ENCODE assay signal across 29 cellular contexts in genomic region chr9:135265931-135266330, GRCh38.
"Had no signal": no experiment of that assay in that cellular context is flagged by ENCODE, and none has a peak within 500 bp of the region (broad histone marks: within the 10 kb centered on the region; RNA-seq: fewer than 3 reads in every experiment).

No MANE protein-coding gene starts in this region.

- H3K27ac ChIP-seq: cardiac muscle cell, coronary artery, dorsolateral prefrontal cortex, esophagus muscularis mucosa, gastroesophageal sphincter, heart right ventricle had no signal

- FAIRE-seq: astrocyte had no signal

- H3K4me3 ChIP-seq: cardiac muscle cell, coronary artery, dorsolateral prefrontal cortex, esophagus muscularis mucosa, gastroesophageal sphincter, heart right ventricle had no signal

- H3K36me3 ChIP-seq: cardiac muscle cell, esophagus muscularis mucosa, gastroesophageal sphincter, heart right ventricle had no signal

- DNase-seq: activated CD4-positive, alpha-beta memory T cell treated with anti-CD3 and anti-CD28 coated beads, Interleukin-2, amount 10 ng/mL, durations not matched to agents 7 days and 5 days; activated CD4-positive, alpha-beta T cell treated with anti-CD3 and anti-CD28 coated beads for 1 hour; activated CD4-positive, alpha-beta T cell treated with anti-CD3 and anti-CD28 coated beads for 4 hours; activated CD4-positive, alpha-beta T cell treated with anti-CD3 and anti-CD28 coated beads, Interleukin-2, amount 10 ng/mL, durations not matched to agents 7 days and 5 days; activated CD4-positive, alpha-beta T cell treated with anti-CD3 and anti-CD28 coated beads, Interleukin-2, amount 50 U/mL, for 4 hours; activated CD8-positive, alpha-beta memory T cell treated with anti-CD3 and anti-CD28 coated beads, Interleukin-2, amount 50 U/mL, for 48 hours; activated gamma-delta T cell; activated naive CD4-positive, alpha-beta T cell treated with anti-CD3 and anti-CD28 coated beads, Interleukin-2, amount 50 U/mL, for 16 hours; activated naive CD4-positive, alpha-beta T cell treated with Interleukin-2 at 50 U/mL for 16 hours; activated T-cell treated with anti-CD3 and anti-CD28 coated beads for 4 hours; activated T-cell treated with anti-CD3 and anti-CD28 coated beads, Interleukin-2, amount 50 U/mL, for 24 hours; activated T-cell treated with anti-CD3 and anti-CD28 coated beads, Interleukin-2, amount 50 U/mL, for 72 hours; amniotic stem cell; anterior cingulate cortex; central memory CD4-positive, alpha-beta T cell; cerebellar nuclear complex; dorsolateral prefrontal cortex; effector memory CD4-positive, alpha-beta T cell; endodermal cell; erythroblast; foreskin melanocyte; heart right ventricle; T-helper 2 cell had no signal

- ATAC-seq: activated T-cell treated with anti-CD3 and anti-CD28 coated beads, Interleukin-2, amount 50 U/mL, for 72 hours; gastroesophageal sphincter; heart right ventricle; WTC11 had no signal

- H3K4me1 ChIP-seq: esophagus muscularis mucosa, gastroesophageal sphincter, heart right ventricle had no signal

- H3K9me3 ChIP-seq: esophagus muscularis mucosa, gastroesophageal sphincter, heart right ventricle had no signal
